Comparison of ENCODE assay signal across 26 cellular contexts in genomic region chr4:7430965-7431695, GRCh38. TPM values are rescaled to one million over a fixed set of nuclear protein-coding genes. Genes with fewer than 3 reads are reported as not detected.
A peak's percentile ranks its signal among the peaks of the same experiment; 100 is the strongest.
DNase-seq lines count a peak whose midpoint lies in the region; ATAC-seq and TF ChIP-seq lines count a peak whose summit lies in the region.
"Had no signal": no experiment of that assay in that cellular context is flagged by ENCODE, and none has a peak within 500 bp of the region (broad histone marks: within the 10 kb centered on the region; RNA-seq: fewer than 3 reads in every experiment).

No MANE protein-coding gene starts in this region.

- TF ChIP-seq CTCF in neural crest cell (conservative IDR thresholded peaks at IDR 0.05), result no peak
- no peak for TF ChIP-seq CTCF in type B pancreatic cell (conservative IDR thresholded peaks at IDR 0.05)

- no peaks in the 10 kb centered on the region for H3K27me3 Mint-ChIP-seq in activated naive CD8-positive, alpha-beta T cell treated with anti-CD3 and anti-CD28 coated beads, Interleukin-2, amount 10 ng/mL, durations not matched to agents 7 days and 5 days
- H3K27me3 Mint-ChIP-seq in activated naive CD8-positive, alpha-beta T cell treated with anti-CD3 and anti-CD28 coated beads, Interleukin-2, amount 50 U/mL, for 24 hours, result no peaks in the 10 kb centered on the region
- H3K27me3 Mint-ChIP-seq in neural crest cell (ENCODE audit: low read depth) (no peaks in the 10 kb centered on the region), type B pancreatic cell (no peaks in the 10 kb centered on the region)
- H3K27me3 Mint-ChIP-seq: naive thymus-derived CD4-positive, alpha-beta T cell had no signal

- H3K27ac Mint-ChIP-seq in activated naive CD8-positive, alpha-beta T cell treated with anti-CD3 and anti-CD28 coated beads, Interleukin-2, amount 10 ng/mL, durations not matched to agents 7 days and 5 days, result no peak overlapping the region
- no peak overlapping the region for H3K27ac Mint-ChIP-seq in activated naive CD8-positive, alpha-beta T cell treated with anti-CD3 and anti-CD28 coated beads, Interleukin-2, amount 50 U/mL, for 24 hours
- peak overlapping the region; percentile 83 for H3K27ac Mint-ChIP-seq in neural crest cell (ENCODE audit: unreplicated experiment)
- H3K27ac Mint-ChIP-seq in type B pancreatic cell, result peak overlapping the region; percentile 86
- H3K27ac Mint-ChIP-seq: activated T-helper 17 cell treated with anti-CD3 and anti-CD28 coated beads, Interleukin-2, amount 50 U/mL, for 72 hours; naive thymus-derived CD4-positive, alpha-beta T cell had no signal

- POLR2A ChIA-PET in activated naive CD8-positive, alpha-beta T cell treated with anti-CD3 and anti-CD28 coated beads, Interleukin-2, amount 10 ng/mL, durations not matched to agents 7 days and 5 days (lab: Charles Lee), result interaction anchor here (0.6 kb wide), 1 partner anchor 783 kb away, joined by 3 read pairs; no protein-coding TSS in a partner anchor

- H3K9me3 ChIP-seq in NT2/D1 (ENCODE audit: insufficient read depth, low read length), result no peaks in the 10 kb centered on the region
- H3K9me3 ChIP-seq: BLaER1 treated with 17β-estradiol and CSF1 and Interleukin-3, amounts not matched to agents 10 nM and 100 nM; HAP-1 had no signal

- peaks cover 64% of the 10 kb centered on the region for H3K4me1 ChIP-seq in NT2/D1 (ENCODE audit: insufficient read depth, insufficient read length)
- H3K4me1 ChIP-seq: HAP-1 had no signal

- no peaks in the 10 kb centered on the region for H3K36me3 ChIP-seq in NT2/D1 (ENCODE audit: insufficient read depth, insufficient read length, low read length)
- H3K36me3 ChIP-seq: BLaER1 treated with 17β-estradiol and CSF1 and Interleukin-3, amounts not matched to agents 10 nM and 100 nM; HAP-1 had no signal

- no peaks in the 10 kb centered on the region for H3K4me1 Mint-ChIP-seq in activated naive CD8-positive, alpha-beta T cell treated with anti-CD3 and anti-CD28 coated beads, Interleukin-2, amount 10 ng/mL, durations not matched to agents 7 days and 5 days
- H3K4me1 Mint-ChIP-seq in activated naive CD8-positive, alpha-beta T cell treated with anti-CD3 and anti-CD28 coated beads, Interleukin-2, amount 50 U/mL, for 24 hours, result no peaks in the 10 kb centered on the region
- H3K4me1 Mint-ChIP-seq in neural crest cell, result peaks cover 14% of the 10 kb centered on the region
- peaks cover 30% of the 10 kb centered on the region for H3K4me1 Mint-ChIP-seq in type B pancreatic cell (ENCODE audit: unreplicated experiment)
- H3K4me1 Mint-ChIP-seq: activated T-helper 17 cell treated with anti-CD3 and anti-CD28 coated beads, Interleukin-2, amount 50 U/mL, for 72 hours; naive thymus-derived CD4-positive, alpha-beta T cell had no signal

- peak; percentile 20 for DNase-seq in activated naive CD8-positive, alpha-beta T cell treated with anti-CD3 and anti-CD28 coated beads, Interleukin-2, amount 10 ng/mL, durations not matched to agents 7 days and 5 days
- no peak for DNase-seq in activated naive CD8-positive, alpha-beta T cell treated with anti-CD3 and anti-CD28 coated beads, Interleukin-2, amount 50 U/mL, for 24 hours
- DNase-seq in NT2/D1 (ENCODE audit: low read depth, low spot score) (no peak), neural crest cell (ENCODE audit: low read depth, low spot score) (no peak), type B pancreatic cell (ENCODE audit: extremely low spot score, unreplicated experiment) (no peak), retina (no peak)
- DNase-seq: activated CD4-positive, alpha-beta T cell treated with anti-CD3 and anti-CD28 coated beads, Interleukin-2, amount 50 U/mL, for 4 hours; activated CD8-positive, alpha-beta memory T cell treated with anti-CD3 and anti-CD28 coated beads, Interleukin-2, amount 50 U/mL, for 48 hours; effector CD8-positive, alpha-beta T cell; erythroblast; mesenchymal stem cell; NCI-H1092; NCI-H526; stimulated activated CD8-positive, alpha-beta memory T cell treated with anti-CD3 and anti-CD28 coated beads, Interleukin-4, amount 100 ng/mL, for 48 hours had no signal

- H3K4me3 Mint-ChIP-seq in activated naive CD8-positive, alpha-beta T cell treated with anti-CD3 and anti-CD28 coated beads, Interleukin-2, amount 10 ng/mL, durations not matched to agents 7 days and 5 days, result no peak overlapping the region
- no peak overlapping the region for H3K4me3 Mint-ChIP-seq in activated naive CD8-positive, alpha-beta T cell treated with anti-CD3 and anti-CD28 coated beads, Interleukin-2, amount 50 U/mL, for 24 hours
- H3K4me3 Mint-ChIP-seq in neural crest cell (no peak overlapping the region), type B pancreatic cell (no peak overlapping the region)
- H3K4me3 Mint-ChIP-seq: activated T-helper 17 cell treated with anti-CD3 and anti-CD28 coated beads, Interleukin-2, amount 50 U/mL, for 72 hours; naive thymus-derived CD4-positive, alpha-beta T cell had no signal

- H3K27me3 ChIP-seq in NT2/D1 (ENCODE audit: insufficient read depth, insufficient read length), result no peaks in the 10 kb centered on the region
- H3K27me3 ChIP-seq: BLaER1 treated with 17β-estradiol and CSF1 and Interleukin-3, amounts not matched to agents 10 nM and 100 nM had no signal

- H3K36me3 Mint-ChIP-seq in activated naive CD8-positive, alpha-beta T cell treated with anti-CD3 and anti-CD28 coated beads, Interleukin-2, amount 10 ng/mL, durations not matched to agents 7 days and 5 days, result no peaks in the 10 kb centered on the region
- no peaks in the 10 kb centered on the region for H3K36me3 Mint-ChIP-seq in activated naive CD8-positive, alpha-beta T cell treated with anti-CD3 and anti-CD28 coated beads, Interleukin-2, amount 50 U/mL, for 24 hours (ENCODE audit: low read depth)
- H3K36me3 Mint-ChIP-seq in neural crest cell (ENCODE audit: low read depth) (no peaks in the 10 kb centered on the region), type B pancreatic cell (no peaks in the 10 kb centered on the region)
- H3K36me3 Mint-ChIP-seq: naive thymus-derived CD4-positive, alpha-beta T cell had no signal

- no peak for ATAC-seq in activated naive CD8-positive, alpha-beta T cell treated with anti-CD3 and anti-CD28 coated beads, Interleukin-2, amount 10 ng/mL, durations not matched to agents 7 days and 5 days (ENCODE audit: low read depth)
- ATAC-seq in activated naive CD8-positive, alpha-beta T cell treated with anti-CD3 and anti-CD28 coated beads, Interleukin-2, amount 50 U/mL, for 24 hours, result no peak
- no peak for ATAC-seq in GM19351 (IDR thresholded peaks at IDR 0.05; ENCODE audit: unreplicated experiment)
- ATAC-seq: activated T-helper 17 cell treated with anti-CD3 and anti-CD28 coated beads, Interleukin-2, amount 50 U/mL, for 72 hours; GM12878; naive thymus-derived CD4-positive, alpha-beta T cell; SK-N-SH treated with all-trans-retinoic acid at 6 μM for 48 hours had no signal

- no peak overlapping the region for H3K4me3 ChIP-seq in NT2/D1 (ENCODE audit: insufficient read length, low read depth)
- H3K4me3 ChIP-seq: BLaER1 treated with 17β-estradiol and CSF1 and Interleukin-3, amounts not matched to agents 10 nM and 100 nM; GM12878; HAP-1 had no signal

- peak overlapping the region; percentile 51 for H3K9ac ChIP-seq in NT2/D1 (ENCODE audit: insufficient read length, low read depth)
- H3K9ac ChIP-seq: BLaER1 treated with 17β-estradiol and CSF1 and Interleukin-3, amounts not matched to agents 10 nM and 100 nM had no signal

- H3K9me3 Mint-ChIP-seq in activated naive CD8-positive, alpha-beta T cell treated with anti-CD3 and anti-CD28 coated beads, Interleukin-2, amount 10 ng/mL, durations not matched to agents 7 days and 5 days, result no peaks in the 10 kb centered on the region
- H3K9me3 Mint-ChIP-seq in activated naive CD8-positive, alpha-beta T cell treated with anti-CD3 and anti-CD28 coated beads, Interleukin-2, amount 50 U/mL, for 24 hours, result no peaks in the 10 kb centered on the region
- H3K9me3 Mint-ChIP-seq in neural crest cell, result no peaks in the 10 kb centered on the region
- no peaks in the 10 kb centered on the region for H3K9me3 Mint-ChIP-seq in type B pancreatic cell
- H3K9me3 Mint-ChIP-seq: activated T-helper 17 cell treated with anti-CD3 and anti-CD28 coated beads, Interleukin-2, amount 50 U/mL, for 72 hours; naive thymus-derived CD4-positive, alpha-beta T cell had no signal

RNA-seq across cellular contexts. Expression of gene PSAPL1, which starts 3.6 kb away (rescaled TPM):
- total RNA-seq in activated naive CD8-positive, alpha-beta T cell treated with anti-CD3 and anti-CD28 coated beads, Interleukin-2, amount 10 ng/mL, durations not matched to agents 7 days and 5 days, result not detected
- not detected in 2 replicates for total RNA-seq in neural crest cell
- total RNA-seq in type B pancreatic cell (ENCODE audit: low replicate concordance), result 1.2 and 1.3 TPM in 2 replicates
- total RNA-seq: activated T-helper 17 cell treated with anti-CD3 and anti-CD28 coated beads, Interleukin-2, amount 50 U/mL, for 72 hours; fibroblast of villous mesenchyme; GM12878; left colon; naive thymus-derived CD4-positive, alpha-beta T cell; RPMI7951; subcutaneous adipose tissue; T-helper 2 cell treated with Interferon-gamma antibody and Interleukin-4, amounts not matched to agents 100 ng/mL and 5 ng/mL, for 36 hours had no signal

Comparison
In these comparisons a context has a peak if more than half of its experiments do, and no peak if none do; other contexts are left out.
1. H3K27ac Mint-ChIP-seq: peak in neural crest cell (single experiment) and type B pancreatic cell (single experiment); none in activated naive CD8-positive, alpha-beta T cell treated with anti-CD3 and anti-CD28 coated beads, Interleukin-2, amount 10 ng/mL, durations not matched to agents 7 days and 5 days (single experiment) and activated naive CD8-positive, alpha-beta T cell treated with anti-CD3 and anti-CD28 coated beads, Interleukin-2, amount 50 U/mL, for 24 hours (single experiment).